ENCODE assay signal across 15 cellular contexts in genomic region chr7:25926439-25926838, GRCh38.
DNase-seq lines count a peak whose midpoint lies in the region; ATAC-seq and TF ChIP-seq lines count a peak whose summit lies in the region.
"Had no signal": no experiment of that assay in that cellular context is flagged by ENCODE, and none has a peak within 500 bp of the region (broad histone marks: within the 10 kb centered on the region; RNA-seq: fewer than 3 reads in every experiment).

No MANE protein-coding gene starts in this region.

- DNase-seq in DMS53 (lab: John Stamatoyannopoulos, UW) (peak; percentile 61), DMS53 treated with DMSO at 0.1 percent for 48 hours (lab: John Stamatoyannopoulos, UW; ENCODE audit: unreplicated experiment) (no peak), COLO829 (ENCODE audit: low spot score) (peak; percentile 36), SW480 (ENCODE audit: low spot score) (peak; percentile 18), nephron progenitor cell (no peak), left ventricle myocardium inferior (no peak)
- DNase-seq: ACHN; CD4-positive, alpha-beta T cell; DMS153; GF-D8 had no signal

- no peaks in the 10 kb centered on the region for H3K9me3 ChIP-seq in left ventricle myocardium inferior (replicated peaks)

- ATAC-seq in esophagus mucosa (peak; percentile 50), GM21737 (IDR thresholded peaks at IDR 0.05; ENCODE audit: unreplicated experiment) (no peak)

- H3K4me1 ChIP-seq in left ventricle myocardium inferior = no peaks in the 10 kb centered on the region

- H3K27me3 Mint-ChIP-seq in nephron progenitor cell (ENCODE audit: low read depth, poor library complexity) = no peaks in the 10 kb centered on the region

- TF ChIP-seq CTCF in nephron progenitor cell (IDR thresholded peaks at IDR 0.05) = no peak
- no peak for TF ChIP-seq CTCF in left ventricle myocardium inferior (IDR thresholded peaks at IDR 0.05; ENCODE audit: borderline replicate concordance)

- H3K36me3 ChIP-seq in left ventricle myocardium inferior = no peaks in the 10 kb centered on the region
- H3K36me3 ChIP-seq: BLaER1 treated with 17β-estradiol and CSF1 and Interleukin-3, amounts not matched to agents 10 nM and 100 nM had no signal

- no peak overlapping the region for H3K4me3 ChIP-seq in left ventricle myocardium inferior
- H3K4me3 ChIP-seq: BLaER1 treated with 17β-estradiol and CSF1 and Interleukin-3, amounts not matched to agents 10 nM and 100 nM had no signal

- no peak overlapping the region for H3K4me3 Mint-ChIP-seq in nephron progenitor cell
- H3K4me3 Mint-ChIP-seq: CD4-positive, alpha-beta T cell had no signal

- H3K27ac ChIP-seq in left ventricle myocardium inferior (replicated peaks) = no peak overlapping the region
- H3K27ac ChIP-seq: 22Rv1; BLaER1 treated with 17β-estradiol and CSF1 and Interleukin-3, amounts not matched to agents 10 nM and 100 nM; HL-60 had no signal

- peaks cover 35% of the 10 kb centered on the region for H3K27me3 ChIP-seq in left ventricle myocardium inferior (ENCODE audit: low read depth)
- H3K27me3 ChIP-seq: BLaER1 treated with 17β-estradiol and CSF1 and Interleukin-3, amounts not matched to agents 10 nM and 100 nM had no signal

- intact Hi-C loops in left ventricle myocardium inferior (cut with micrococcal nuclease) = no loop called here

- peaks cover 13% of the 10 kb centered on the region for H3K9me3 Mint-ChIP-seq in nephron progenitor cell

- H3K27ac Mint-ChIP-seq in nephron progenitor cell = no peak overlapping the region
- H3K27ac Mint-ChIP-seq: CD4-positive, alpha-beta T cell had no signal

- H3K4me1 Mint-ChIP-seq in nephron progenitor cell = no peaks in the 10 kb centered on the region

- H3K36me3 Mint-ChIP-seq in nephron progenitor cell (ENCODE audit: low read depth) = no peaks in the 10 kb centered on the region

Comparison
In these comparisons a context has a peak if more than half of its experiments do, and no peak if none do; other contexts are left out.
1. DNase-seq: peak in DMS53 (single experiment), COLO829 (single experiment) and SW480 (single experiment); none in DMS53 treated with DMSO at 0.1 percent for 48 hours (single experiment), nephron progenitor cell (single experiment) and left ventricle myocardium inferior (single experiment).